Comparison of ENCODE assay signal across 8 cellular contexts in the genomic region with DNA sequence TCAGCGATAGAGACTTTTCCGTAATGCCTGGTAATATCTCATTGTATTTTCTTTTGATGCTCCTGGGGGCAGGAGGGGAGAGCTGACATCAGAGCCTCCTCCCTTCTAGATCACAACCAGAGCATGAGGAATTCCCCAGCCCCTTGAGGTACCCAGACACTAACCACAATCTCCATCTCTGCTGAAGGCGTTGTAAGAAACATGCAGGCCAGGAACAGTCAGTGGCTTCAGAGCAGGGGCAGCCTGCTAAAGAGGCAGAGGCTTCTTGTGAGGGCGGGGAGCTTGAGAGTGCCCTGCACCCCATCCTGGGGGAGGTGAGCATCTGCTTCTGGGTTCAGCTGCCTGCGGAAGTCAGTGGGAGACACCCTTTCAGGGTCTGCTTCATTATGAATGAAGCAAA. TPM values are rescaled to one million over a fixed set of nuclear protein-coding genes. Genes with fewer than 3 reads are reported as not detected.
DNase-seq lines count a peak whose midpoint lies in the region; ATAC-seq and TF ChIP-seq lines count a peak whose summit lies in the region.

No MANE protein-coding gene starts in this region.

- H3K36me3 Mint-ChIP-seq in CD4-positive, alpha-beta memory T cell = peaks cover 0 to 7% of the 10 kb centered on the region in 2 donors
- H3K36me3 Mint-ChIP-seq in nephron (ENCODE audit: low read depth) = peaks cover 4% of the 10 kb centered on the region

- CTCF ChIA-PET in CD4-positive, alpha-beta memory T cell (lab: Charles Lee; ENCODE audit: partially characterized antibody) = interaction anchor here (0.6 to 5.6 kb wide), 8 partner anchors 9 to 232 kb away, joined by 3 to 39 read pairs (median 6); no protein-coding TSS in a partner anchor

- peak overlapping the region; percentile 57 for H3K27ac ChIP-seq in CD4-positive, alpha-beta memory T cell (ENCODE audit: low read depth, low read length)
- H3K27ac ChIP-seq in caudate nucleus (ENCODE audit: low read depth, low read length) = no peak overlapping the region

- in situ Hi-C loops in ACHN (cut with HindIII; ENCODE audit: low pct_ligation_motif_present, low pct_unique_long_range_greater_than_20kb, low sequenced_read_pairs) (no loop called here), HAP-1 (cut with MboI; ENCODE audit: low sequenced_read_pairs) (no loop called here)

- H3K27me3 ChIP-seq in CD4-positive, alpha-beta memory T cell (ENCODE audit: insufficient read depth, low read length) = no peaks in the 10 kb centered on the region
- no peaks in the 10 kb centered on the region for H3K27me3 ChIP-seq in HAP-1 (ENCODE audit: low read depth)

- ATAC-seq in HG02588 (IDR thresholded peaks at IDR 0.05; ENCODE audit: unreplicated experiment) = peak; percentile 76
- ATAC-seq in left colon = no peak

- POLR2A ChIA-PET in CD4-positive, alpha-beta memory T cell (lab: Charles Lee; ENCODE audit: partially characterized antibody) = interaction anchor here (0.6 to 1.5 kb wide), 8 partner anchors 9 to 155 kb away, joined by 3 to 7 read pairs (median 4); partner anchors contain the start of gene MAPKAPK2

- no peaks in the 10 kb centered on the region for H3K9me3 Mint-ChIP-seq in CD4-positive, alpha-beta memory T cell
- no peaks in the 10 kb centered on the region for H3K9me3 Mint-ChIP-seq in nephron

- peaks cover 90% of the 10 kb centered on the region for H3K4me1 ChIP-seq in CD4-positive, alpha-beta memory T cell (ENCODE audit: insufficient read depth, low read length)
- peaks cover 9% of the 10 kb centered on the region; the same call in 1 of the 2 replicates for H3K4me1 ChIP-seq in HAP-1

- H3K4me3 ChIP-seq in CD4-positive, alpha-beta memory T cell (ENCODE audit: low read length in 2 of 2) = no peak overlapping the region
- H3K4me3 ChIP-seq in HAP-1 = no peak overlapping the region

- peaks cover 71 to 96% (median 84%) of the 10 kb centered on the region in 4 donors for H3K4me1 Mint-ChIP-seq in CD4-positive, alpha-beta memory T cell
- peaks cover 96% of the 10 kb centered on the region for H3K4me1 Mint-ChIP-seq in nephron

- peak overlapping the region; percentile 55 to 84 (median 70) for H3K4me3 Mint-ChIP-seq in CD4-positive, alpha-beta memory T cell
- H3K4me3 Mint-ChIP-seq in nephron = peak overlapping the region in 2 of 3 experiments; percentile 18 to 42

- no peaks in the 10 kb centered on the region for H3K27me3 Mint-ChIP-seq in CD4-positive, alpha-beta memory T cell
- H3K27me3 Mint-ChIP-seq in nephron (ENCODE audit: low read depth) = no peaks in the 10 kb centered on the region

- intact Hi-C loops in CD4-positive, alpha-beta memory T cell (cut with micrococcal nuclease) = loop anchor here (1.0 kb wide), 2 partner anchors 13 to 17 kb away; no protein-coding TSS in a partner anchor
- intact Hi-C loops in left colon (cut with DNase I, micrococcal nuclease) = no loop called here

- TF ChIP-seq CTCF in nephron (IDR thresholded peaks at IDR 0.05; ENCODE audit: unreplicated experiment in 3 of 3) = no peak

- H3K27ac Mint-ChIP-seq in CD4-positive, alpha-beta memory T cell = peak overlapping the region; percentile 90 to 97 (median 93)
- H3K27ac Mint-ChIP-seq in nephron = peak overlapping the region; percentile 37 to 94 (median 90)

- DNase-seq in CD4-positive, alpha-beta memory T cell = peak; percentile 64 to 91 (median 69)
- DNase-seq in activated CD8-positive, alpha-beta memory T cell treated with anti-CD3 and anti-CD28 coated beads, Interleukin-2, amount 50 U/mL, for 4 hours = peak; percentile 61
- DNase-seq in caudate nucleus (lab: John Stamatoyannopoulos, UW) = no peak
- DNase-seq in ACHN = no peak
- no peak for DNase-seq in left colon
- no peak for DNase-seq in HAP-1 (ENCODE audit: low spot score in 2 of 2)

- no peaks in the 10 kb centered on the region for H3K9me3 ChIP-seq in CD4-positive, alpha-beta memory T cell (ENCODE audit: control insufficient read depth in 1 of 2, low read length in 2 of 2)
- H3K9me3 ChIP-seq in HAP-1 = no peaks in the 10 kb centered on the region

- peaks cover 2% of the 10 kb centered on the region for H3K36me3 ChIP-seq in CD4-positive, alpha-beta memory T cell (ENCODE audit: insufficient read depth, low read length)
- no peaks in the 10 kb centered on the region for H3K36me3 ChIP-seq in HAP-1 (replicated peaks)

RNA-seq across cellular contexts. Expression of gene MAPKAPK2, which starts 18.9 kb away (rescaled TPM):
- total RNA-seq in CD4-positive, alpha-beta memory T cell = 10 to 100 TPM; 71.7 to 72.8 TPM
- 1 to 10 TPM; 1.3 to 3.9 TPM for polyA plus RNA-seq in CD4-positive, alpha-beta memory T cell
- total RNA-seq in left colon = 10 to 100 TPM; 62.5 to 80.8 TPM

Comparison
In these comparisons a context has a peak if more than half of its experiments do, and no peak if none do; other contexts are left out.
1. DNase-seq: peak in CD4-positive, alpha-beta memory T cell (5 of 5) and activated CD8-positive, alpha-beta memory T cell treated with anti-CD3 and anti-CD28 coated beads, Interleukin-2, amount 50 U/mL, for 4 hours (single experiment); none in caudate nucleus (0 of 61), ACHN (single experiment), left colon (0 of 2) and HAP-1 (0 of 2).